8 cellular contexts compared by ENCODE assay signal in genomic region chr12:107912421-107913004, GRCh38.
DNase-seq lines count a peak whose midpoint lies in the region; ATAC-seq, FAIRE-seq and TF ChIP-seq lines count a peak whose summit lies in the region.

No MANE protein-coding gene starts in this region.

- no peaks in the 10 kb centered on the region for H3K36me3 Mint-ChIP-seq in activated naive CD4-positive, alpha-beta T cell treated with anti-CD3 and anti-CD28 coated beads, Interleukin-2, amount 50 U/mL, for 24 hours

- H3K9me3 ChIP-seq in right cardiac atrium (ENCODE audit: control insufficient read depth, low read length) (no peaks in the 10 kb centered on the region), small intestine (ENCODE audit: control insufficient read depth, low read depth) (no peaks in the 10 kb centered on the region)

- intact Hi-C loops in right cardiac atrium (cut with DNase I), result no loop called here

- no peaks in the 10 kb centered on the region for H3K9me3 Mint-ChIP-seq in activated naive CD4-positive, alpha-beta T cell treated with anti-CD3 and anti-CD28 coated beads, Interleukin-2, amount 50 U/mL, for 24 hours

- no peaks in the 10 kb centered on the region for H3K36me3 ChIP-seq in small intestine (ENCODE audit: control insufficient read depth in 2 of 2, insufficient read depth in 2 of 2, low read length in 2 of 2)

- no peaks in the 10 kb centered on the region for H3K4me1 ChIP-seq in right cardiac atrium (ENCODE audit: control insufficient read depth, insufficient read depth, low read length)
- H3K4me1 ChIP-seq in small intestine (ENCODE audit: control insufficient read depth in 2 of 2, insufficient read depth in 1 of 2, low read depth in 1 of 2, low read length in 1 of 2), result no peaks in the 10 kb centered on the region

- H3K27me3 ChIP-seq in right cardiac atrium (ENCODE audit: control insufficient read depth, insufficient read depth), result no peaks in the 10 kb centered on the region
- H3K27me3 ChIP-seq in small intestine (ENCODE audit: control insufficient read depth in 2 of 2, insufficient read depth in 2 of 2, low read length in 2 of 2), result peaks cover 0 to 12% of the 10 kb centered on the region in 2 donors

- H3K27ac ChIP-seq in right cardiac atrium (ENCODE audit: low read length) (no peak overlapping the region), small intestine (ENCODE audit: low read depth in 1 of 2, low read length in 1 of 2) (no peak overlapping the region)

- H3K27ac Mint-ChIP-seq in activated naive CD4-positive, alpha-beta T cell treated with anti-CD3 and anti-CD28 coated beads, Interleukin-2, amount 50 U/mL, for 24 hours, result no peak overlapping the region

- TF ChIP-seq CTCF in GM13976 (IDR thresholded peaks at IDR 0.05; ENCODE audit: borderline replicate concordance, control extremely low read depth, extremely low read depth, insufficient read depth, missing control alignments), result peak; percentile 92

- H3K4me1 Mint-ChIP-seq in activated naive CD4-positive, alpha-beta T cell treated with anti-CD3 and anti-CD28 coated beads, Interleukin-2, amount 50 U/mL, for 24 hours, result no peaks in the 10 kb centered on the region

- 3% methylated on average over 22 of the region's 22 CpGs for WGBS in right cardiac atrium
- 4 to 6% (median 5%) methylated on average over 22 of the region's 22 CpGs for WGBS in small intestine, 3 donors

- ATAC-seq in HG02973 (IDR thresholded peaks at IDR 0.05; ENCODE audit: unreplicated experiment), result peak; percentile 76
- peak; percentile 68 to 69 for ATAC-seq in right cardiac atrium
- no peak for ATAC-seq in GM18498 (IDR thresholded peaks at IDR 0.05; ENCODE audit: unreplicated experiment)

- DNase-seq in GM13976 (ENCODE audit: low spot score) (peak; percentile 87), RPMI8226 (peak; percentile 76), right cardiac atrium (peak; percentile 31 to 76 (median 68)), small intestine (peak; percentile 14), COR-L47 (lab: John Stamatoyannopoulos, UW) (no peak)

- H3K27me3 Mint-ChIP-seq in activated naive CD4-positive, alpha-beta T cell treated with anti-CD3 and anti-CD28 coated beads, Interleukin-2, amount 50 U/mL, for 24 hours, result peaks cover 25% of the 10 kb centered on the region

- H3K4me3 Mint-ChIP-seq in activated naive CD4-positive, alpha-beta T cell treated with anti-CD3 and anti-CD28 coated beads, Interleukin-2, amount 50 U/mL, for 24 hours, result peak overlapping the region; percentile 67

- no peak overlapping the region for H3K4me3 ChIP-seq in right cardiac atrium (ENCODE audit: low read length)
- no peak overlapping the region for H3K4me3 ChIP-seq in small intestine (ENCODE audit: low read depth in 1 of 2, low read length in 2 of 2)

- no peak for FAIRE-seq in small intestine (lab: Jason Lieb, UNC)

- in situ Hi-C loops in GM13976 (cut with MboI; ENCODE audit: low sequenced_read_pairs, unreplicated experiment), result no loop called here
